ENCODE assay signal across 16 cellular contexts in the genomic region with DNA sequence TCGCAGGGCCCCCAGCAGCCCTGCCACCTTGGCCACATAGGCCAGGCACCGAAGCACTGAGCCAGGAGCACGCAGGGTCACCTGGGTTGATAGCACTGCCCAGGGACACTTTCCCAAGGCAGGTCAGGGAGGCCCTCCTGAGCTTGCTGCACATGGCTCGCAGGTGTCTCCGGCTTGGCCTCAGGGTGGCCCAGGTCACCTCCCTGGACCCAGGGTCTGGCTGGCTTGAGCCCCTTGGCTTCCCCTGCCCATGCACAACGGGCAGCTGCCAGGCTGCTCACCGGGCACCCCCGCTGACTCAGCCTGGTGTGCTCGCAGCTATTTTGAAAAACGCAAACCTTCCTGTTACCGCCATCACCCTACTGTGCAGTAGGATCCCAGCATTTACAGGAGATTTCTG.
A peak's percentile ranks its signal among the peaks of the same experiment; 100 is the strongest.
DNase-seq lines count a peak whose midpoint lies in the region; ATAC-seq and TF ChIP-seq lines count a peak whose summit lies in the region.
"Had no signal": no experiment of that assay in that cellular context is flagged by ENCODE, and none has a peak within 500 bp of the region (broad histone marks: within the 10 kb centered on the region; RNA-seq: fewer than 3 reads in every experiment).

No MANE protein-coding gene starts in this region.

- H3K9me3 ChIP-seq in neural cell (ENCODE audit: low read length), result no peaks in the 10 kb centered on the region
- H3K9me3 ChIP-seq: HAP-1 had no signal

- H4K20me1 ChIP-seq in neural cell (ENCODE audit: insufficient read depth), result no peaks in the 10 kb centered on the region

- H3K36me3 Mint-ChIP-seq in mesothelial cell of epicardium, result no peaks in the 10 kb centered on the region
- H3K36me3 Mint-ChIP-seq: CD4-positive, alpha-beta memory T cell had no signal

- TF ChIP-seq RAD21 in neural cell (conservative IDR thresholded peaks at IDR 0.05), result no peak

- H3K4me3 Mint-ChIP-seq in mesothelial cell of epicardium, result no peak overlapping the region
- H3K4me3 Mint-ChIP-seq: CD4-positive, alpha-beta memory T cell; HFFc6 had no signal

- peak overlapping the region; percentile 97 for H3K27ac ChIP-seq in neural cell (ENCODE audit: low read length)

- no peak overlapping the region for H2AFZ ChIP-seq in neural cell (ENCODE audit: low read depth, low read length)

- no peak for TF ChIP-seq EP300 in neural cell (conservative IDR thresholded peaks at IDR 0.05; ENCODE audit: poor library complexity, severe bottlenecking)

- H3K9me3 Mint-ChIP-seq in mesothelial cell of epicardium, result no peaks in the 10 kb centered on the region

- no peak overlapping the region for H3K4me3 ChIP-seq in neural cell (ENCODE audit: low read length)
- H3K4me3 ChIP-seq: HAP-1 had no signal

- H3F3A ChIP-seq in neural cell (ENCODE audit: insufficient read depth, low read length, poor library complexity, severe bottlenecking), result no peaks in the 10 kb centered on the region

- no peaks in the 10 kb centered on the region for H3K9me2 ChIP-seq in neural cell (ENCODE audit: insufficient read depth, low read length)

- no peaks in the 10 kb centered on the region for H3K36me3 ChIP-seq in neural cell (ENCODE audit: insufficient read depth, low read length)
- H3K36me3 ChIP-seq: HAP-1 had no signal

- peak; percentile 17 for ATAC-seq in esophagus mucosa
- no peak for ATAC-seq in HG03097 (IDR thresholded peaks at IDR 0.05; ENCODE audit: low FRiP score, unreplicated experiment)
- no peak for ATAC-seq in HG03521 (IDR thresholded peaks at IDR 0.05; ENCODE audit: unreplicated experiment)

- no peak overlapping the region for H3K4me2 ChIP-seq in neural cell (ENCODE audit: low read length)

- H3K27me3 Mint-ChIP-seq in mesothelial cell of epicardium (ENCODE audit: low read depth), result no peaks in the 10 kb centered on the region
- H3K27me3 Mint-ChIP-seq: CD4-positive, alpha-beta memory T cell had no signal

- no peaks in the 10 kb centered on the region for H3K79me2 ChIP-seq in neural cell (replicated peaks; ENCODE audit: insufficient read depth, low read length)

- peaks cover 32% of the 10 kb centered on the region for H3K4me1 Mint-ChIP-seq in mesothelial cell of epicardium
- H3K4me1 Mint-ChIP-seq: CD4-positive, alpha-beta memory T cell had no signal

- DNase-seq in mesothelial cell of epicardium (ENCODE audit: low spot score in 2 of 2, unreplicated experiment in 2 of 2), result no peak
- DNase-seq in ecto neural progenitor cell (ENCODE audit: low spot score), result no peak
- DNase-seq: C1 segment of cervical spinal cord; Calu3; CD4-positive, alpha-beta memory T cell; COR-L47; DMS53; DMS79 treated with DMSO at 0.1 percent for 48 hours; GF-D8; GOT3; HFFc6 had no signal

- H3K9ac ChIP-seq in neural cell (ENCODE audit: low read length), result peak overlapping the region; percentile 74

- TF ChIP-seq CTCF in mesothelial cell of epicardium (IDR thresholded peaks at IDR 0.05; ENCODE audit: unreplicated experiment) (no peak), neural cell (IDR thresholded peaks at IDR 0.05; ENCODE audit: poor library complexity, severe bottlenecking) (no peak)

- peak overlapping the region; percentile 83 for H3K27ac Mint-ChIP-seq in mesothelial cell of epicardium
- H3K27ac Mint-ChIP-seq: CD4-positive, alpha-beta memory T cell; HFFc6 had no signal

- no peaks in the 10 kb centered on the region for H3K27me3 ChIP-seq in neural cell (ENCODE audit: insufficient read depth, low read depth, low read length)

TF ChIP-seq in neural cell, 6 proteins besides CTCF, POLR2A, EP300 and RAD21:
- TF ChIP-seq TAF1 (IDR thresholded peaks at IDR 0.05; ENCODE audit: low read depth), result no peak
- no peak for TF ChIP-seq SMC3 (conservative IDR thresholded peaks at IDR 0.05; ENCODE audit: poor library complexity)
- TF ChIP-seq EZH2 (IDR thresholded peaks at IDR 0.05; ENCODE audit: borderline replicate concordance, insufficient read depth, low read length, poor library complexity, severe bottlenecking), result no peak
- TF ChIP-seq MXI1 (conservative IDR thresholded peaks at IDR 0.05; ENCODE audit: poor library complexity, severe bottlenecking), result no peak
- TF ChIP-seq, protein P1, sequence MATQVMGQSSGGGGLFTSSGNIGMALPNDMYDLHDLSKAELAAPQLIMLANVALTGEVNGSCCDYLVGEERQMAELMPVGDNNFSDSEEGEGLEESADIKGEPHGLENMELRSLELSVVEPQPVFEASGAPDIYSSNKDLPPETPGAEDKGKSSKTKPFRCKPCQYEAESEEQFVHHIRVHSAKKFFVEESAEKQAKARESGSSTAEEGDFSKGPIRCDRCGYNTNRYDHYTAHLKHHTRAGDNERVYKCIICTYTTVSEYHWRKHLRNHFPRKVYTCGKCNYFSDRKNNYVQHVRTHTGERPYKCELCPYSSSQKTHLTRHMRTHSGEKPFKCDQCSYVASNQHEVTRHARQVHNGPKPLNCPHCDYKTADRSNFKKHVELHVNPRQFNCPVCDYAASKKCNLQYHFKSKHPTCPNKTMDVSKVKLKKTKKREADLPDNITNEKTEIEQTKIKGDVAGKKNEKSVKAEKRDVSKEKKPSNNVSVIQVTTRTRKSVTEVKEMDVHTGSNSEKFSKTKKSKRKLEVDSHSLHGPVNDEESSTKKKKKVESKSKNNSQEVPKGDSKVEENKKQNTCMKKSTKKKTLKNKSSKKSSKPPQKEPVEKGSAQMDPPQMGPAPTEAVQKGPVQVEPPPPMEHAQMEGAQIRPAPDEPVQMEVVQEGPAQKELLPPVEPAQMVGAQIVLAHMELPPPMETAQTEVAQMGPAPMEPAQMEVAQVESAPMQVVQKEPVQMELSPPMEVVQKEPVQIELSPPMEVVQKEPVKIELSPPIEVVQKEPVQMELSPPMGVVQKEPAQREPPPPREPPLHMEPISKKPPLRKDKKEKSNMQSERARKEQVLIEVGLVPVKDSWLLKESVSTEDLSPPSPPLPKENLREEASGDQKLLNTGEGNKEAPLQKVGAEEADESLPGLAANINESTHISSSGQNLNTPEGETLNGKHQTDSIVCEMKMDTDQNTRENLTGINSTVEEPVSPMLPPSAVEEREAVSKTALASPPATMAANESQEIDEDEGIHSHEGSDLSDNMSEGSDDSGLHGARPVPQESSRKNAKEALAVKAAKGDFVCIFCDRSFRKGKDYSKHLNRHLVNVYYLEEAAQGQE (IDR thresholded peaks at IDR 0.05; ENCODE audit: borderline replicate concordance), result no peak
- no peak for TF ChIP-seq POLR2AphosphoS5 (IDR thresholded peaks at IDR 0.05)
TF ChIP-seq in neural cell: peak in this region for 0.
